ENCODE assay signal across 8 cellular contexts in the genomic region with DNA sequence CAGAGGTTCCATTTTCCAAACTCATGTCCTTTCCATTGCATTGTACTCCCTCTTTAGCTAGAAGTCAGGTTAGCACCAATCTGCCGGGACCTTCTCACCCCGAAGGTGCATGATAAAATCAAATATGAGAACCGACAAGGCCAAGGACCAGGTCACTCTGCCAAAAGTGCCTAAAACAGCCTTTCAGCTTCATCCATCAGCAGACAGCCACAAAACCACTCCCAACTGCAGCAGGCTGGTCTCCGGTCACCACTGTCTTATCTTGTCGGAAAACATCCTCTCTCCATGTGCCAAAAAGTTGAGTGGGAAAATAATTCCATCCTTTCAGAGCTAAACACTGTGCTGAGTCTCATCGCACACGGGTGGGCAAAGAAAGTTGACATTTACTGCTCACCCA. TPM values are rescaled to one million over a fixed set of nuclear protein-coding genes. Genes with fewer than 3 reads are reported as not detected.
DNase-seq lines count a peak whose midpoint lies in the region; ATAC-seq lines count a peak whose summit lies in the region.

No MANE protein-coding gene starts in this region.

- CTCF ChIA-PET in activated CD8-positive, alpha-beta T cell treated with anti-CD3 and anti-CD28 coated beads, Interleukin-2, amount 10 ng/mL, durations not matched to agents 7 days and 5 days (lab: Charles Lee), result interaction anchor here (1.0 to 1.7 kb wide), 3 partner anchors 8 to 60 kb away, joined by 4 to 5 read pairs (median 4); a partner anchor contains a TSS

- H3K9me3 ChIP-seq in subcutaneous abdominal adipose tissue (ENCODE audit: control insufficient read depth in 5 of 5, low read length in 5 of 5), result no peaks in the 10 kb centered on the region

- peak overlapping the region; percentile 4 for H3K27ac Mint-ChIP-seq in activated CD4-positive, alpha-beta T cell treated with anti-CD3 and anti-CD28 coated beads, Interleukin-2, amount 10 ng/mL, durations not matched to agents 24 days and 14 days
- H3K27ac Mint-ChIP-seq in activated CD8-positive, alpha-beta T cell treated with anti-CD3 and anti-CD28 coated beads, Interleukin-2, amount 10 ng/mL, durations not matched to agents 7 days and 5 days, result no peak overlapping the region
- H3K27ac Mint-ChIP-seq in immature natural killer cell, result peak overlapping the region; percentile 82 to 94 (median 89)

- no peaks in the 10 kb centered on the region for H3K27me3 Mint-ChIP-seq in activated CD4-positive, alpha-beta T cell treated with anti-CD3 and anti-CD28 coated beads, Interleukin-2, amount 10 ng/mL, durations not matched to agents 24 days and 14 days
- H3K27me3 Mint-ChIP-seq in activated CD8-positive, alpha-beta T cell treated with anti-CD3 and anti-CD28 coated beads, Interleukin-2, amount 10 ng/mL, durations not matched to agents 7 days and 5 days (ENCODE audit: low read depth), result no peaks in the 10 kb centered on the region
- H3K27me3 Mint-ChIP-seq in immature natural killer cell (ENCODE audit: low read depth in 3 of 3), result peaks cover 8 to 17% (median 10%) of the 10 kb centered on the region in 3 donors

- peaks cover 7 to 41% (median 36%) of the 10 kb centered on the region in 5 donors for H3K4me1 ChIP-seq in subcutaneous abdominal adipose tissue (ENCODE audit: control insufficient read depth in 5 of 5, insufficient read depth in 5 of 5, low read length in 5 of 5)

- ATAC-seq in activated CD8-positive, alpha-beta T cell treated with anti-CD3 and anti-CD28 coated beads, Interleukin-2, amount 10 ng/mL, durations not matched to agents 7 days and 5 days, result no peak
- no peak for ATAC-seq in GM18517 (IDR thresholded peaks at IDR 0.05; ENCODE audit: unreplicated experiment)
- no peak for ATAC-seq in GM18498 (IDR thresholded peaks at IDR 0.05; ENCODE audit: unreplicated experiment)

- H3K36me3 Mint-ChIP-seq in activated CD4-positive, alpha-beta T cell treated with anti-CD3 and anti-CD28 coated beads, Interleukin-2, amount 10 ng/mL, durations not matched to agents 24 days and 14 days (ENCODE audit: low read depth), result peaks cover 6% of the 10 kb centered on the region
- H3K36me3 Mint-ChIP-seq in activated CD8-positive, alpha-beta T cell treated with anti-CD3 and anti-CD28 coated beads, Interleukin-2, amount 10 ng/mL, durations not matched to agents 7 days and 5 days (ENCODE audit: low read depth), result peaks cover 12% of the 10 kb centered on the region
- H3K36me3 Mint-ChIP-seq in immature natural killer cell, result peaks cover 0 to 3% (median 0%) of the 10 kb centered on the region in 3 donors

- H3K27me3 ChIP-seq in subcutaneous abdominal adipose tissue (ENCODE audit: control insufficient read depth in 5 of 5, insufficient read depth in 4 of 5, low read length in 5 of 5), result no peaks in the 10 kb centered on the region

- H3K9ac ChIP-seq in subcutaneous abdominal adipose tissue (ENCODE audit: low read length in 5 of 5), result peak overlapping the region in 1 of 5 donors; percentile 76

- H3K27ac ChIP-seq in subcutaneous abdominal adipose tissue (ENCODE audit: low read depth, low read length), result no peak overlapping the region

- intact Hi-C loops in activated CD4-positive, alpha-beta T cell treated with anti-CD3 and anti-CD28 coated beads, Interleukin-2, amount 10 ng/mL, durations not matched to agents 24 days and 14 days (cut with micrococcal nuclease), result no loop called here

- H3K9me3 Mint-ChIP-seq in activated CD4-positive, alpha-beta T cell treated with anti-CD3 and anti-CD28 coated beads, Interleukin-2, amount 10 ng/mL, durations not matched to agents 24 days and 14 days, result no peaks in the 10 kb centered on the region
- H3K9me3 Mint-ChIP-seq in activated CD8-positive, alpha-beta T cell treated with anti-CD3 and anti-CD28 coated beads, Interleukin-2, amount 10 ng/mL, durations not matched to agents 7 days and 5 days (ENCODE audit: insufficient read depth), result no peaks in the 10 kb centered on the region
- H3K9me3 Mint-ChIP-seq in immature natural killer cell, result no peaks in the 10 kb centered on the region

- H3K36me3 ChIP-seq in subcutaneous abdominal adipose tissue (ENCODE audit: control insufficient read depth in 5 of 5, insufficient read depth in 5 of 5, low read length in 5 of 5), result no peaks in the 10 kb centered on the region

- peak overlapping the region; percentile 87 for H3K4me3 Mint-ChIP-seq in activated CD4-positive, alpha-beta T cell treated with anti-CD3 and anti-CD28 coated beads, Interleukin-2, amount 10 ng/mL, durations not matched to agents 24 days and 14 days
- peak overlapping the region; percentile 89 for H3K4me3 Mint-ChIP-seq in activated CD8-positive, alpha-beta T cell treated with anti-CD3 and anti-CD28 coated beads, Interleukin-2, amount 10 ng/mL, durations not matched to agents 7 days and 5 days
- H3K4me3 Mint-ChIP-seq in immature natural killer cell, result peak overlapping the region; percentile 82 to 92 (median 90)

- H3K4me1 Mint-ChIP-seq in activated CD4-positive, alpha-beta T cell treated with anti-CD3 and anti-CD28 coated beads, Interleukin-2, amount 10 ng/mL, durations not matched to agents 24 days and 14 days, result peaks cover 34% of the 10 kb centered on the region
- peaks cover 41% of the 10 kb centered on the region for H3K4me1 Mint-ChIP-seq in activated CD8-positive, alpha-beta T cell treated with anti-CD3 and anti-CD28 coated beads, Interleukin-2, amount 10 ng/mL, durations not matched to agents 7 days and 5 days (ENCODE audit: low read depth)
- H3K4me1 Mint-ChIP-seq in immature natural killer cell, result peaks cover 60 to 71% of the 10 kb centered on the region in 2 donors

- POLR2A ChIA-PET in activated CD8-positive, alpha-beta T cell treated with anti-CD3 and anti-CD28 coated beads, Interleukin-2, amount 10 ng/mL, durations not matched to agents 7 days and 5 days (lab: Charles Lee), result no interaction called here

- DNase-seq in activated CD4-positive, alpha-beta T cell treated with anti-CD3 and anti-CD28 coated beads, Interleukin-2, amount 10 ng/mL, durations not matched to agents 24 days and 14 days, result peak; percentile 64
- no peak for DNase-seq in activated CD4-positive, alpha-beta T cell treated with anti-CD3 and anti-CD28 coated beads for 4 hours
- DNase-seq in activated CD8-positive, alpha-beta T cell treated with anti-CD3 and anti-CD28 coated beads, Interleukin-2, amount 10 ng/mL, durations not matched to agents 7 days and 5 days, result no peak
- DNase-seq in immature natural killer cell, result no peak
- DNase-seq in middle frontal gyrus (ENCODE audit: extremely low spot score, low spot score), result no peak

- H3K4me3 ChIP-seq in subcutaneous abdominal adipose tissue (ENCODE audit: low read depth in 1 of 5, low read length in 5 of 5), result peak overlapping the region; percentile 83 to 91 (median 88)

RNA-seq across cellular contexts. Expression of a gene that starts 1.4 kb away (rescaled TPM):
- 78.4 and 83.8 TPM in 2 replicates for total RNA-seq in activated CD4-positive, alpha-beta T cell treated with anti-CD3 and anti-CD28 coated beads, Interleukin-2, amount 10 ng/mL, durations not matched to agents 24 days and 14 days
- 100 to 1,000 TPM; 112 to 120 TPM for total RNA-seq in activated CD8-positive, alpha-beta T cell treated with anti-CD3 and anti-CD28 coated beads, Interleukin-2, amount 10 ng/mL, durations not matched to agents 7 days and 5 days
- polyA plus RNA-seq in immature natural killer cell, result 10 to 100 TPM; 31.5 to 80.0 (median 33.7) TPM

RNA-seq across cellular contexts. Expression of a gene that starts 1.6 kb away (rescaled TPM):
- 24.3 and 25.8 TPM in 2 replicates for total RNA-seq in activated CD4-positive, alpha-beta T cell treated with anti-CD3 and anti-CD28 coated beads, Interleukin-2, amount 10 ng/mL, durations not matched to agents 24 days and 14 days
- total RNA-seq in activated CD8-positive, alpha-beta T cell treated with anti-CD3 and anti-CD28 coated beads, Interleukin-2, amount 10 ng/mL, durations not matched to agents 7 days and 5 days, result 10 to 100 TPM; 30.7 to 32.3 TPM
- polyA plus RNA-seq in immature natural killer cell, result 10 to 100 TPM; 25.3 to 35.8 (median 35.7) TPM

RNA-seq across cellular contexts. Expression of a gene that starts 60.0 kb away (rescaled TPM):
- 81.4 and 82.4 TPM in 2 replicates for total RNA-seq in activated CD4-positive, alpha-beta T cell treated with anti-CD3 and anti-CD28 coated beads, Interleukin-2, amount 10 ng/mL, durations not matched to agents 24 days and 14 days
- total RNA-seq in activated CD8-positive, alpha-beta T cell treated with anti-CD3 and anti-CD28 coated beads, Interleukin-2, amount 10 ng/mL, durations not matched to agents 7 days and 5 days, result 10 to 100 TPM; 87.0 to 87.4 TPM
- polyA plus RNA-seq in immature natural killer cell, result 10 to 100 TPM; 26.7 to 50.7 (median 43.1) TPM
